9 cellular contexts compared by ENCODE assay signal in the genomic region with DNA sequence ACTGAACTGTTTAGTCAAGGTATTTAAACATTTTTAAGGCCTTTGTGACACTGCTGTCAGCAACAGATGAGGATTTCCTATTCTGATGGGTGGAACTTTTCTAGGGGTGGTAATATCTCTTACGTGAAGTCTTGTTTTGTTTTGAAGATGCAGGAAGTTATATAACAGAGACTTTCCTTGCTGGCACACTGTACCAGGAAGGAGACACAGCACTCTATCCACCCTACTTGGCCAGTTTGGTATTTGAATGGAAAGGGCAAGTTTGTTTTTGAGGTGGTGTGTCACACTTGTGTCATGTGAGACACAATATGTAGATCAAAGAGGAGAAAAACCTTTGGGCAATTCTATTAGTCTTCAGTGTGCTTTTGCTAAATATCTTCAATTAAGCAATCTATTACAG. TPM values are rescaled to one million over a fixed set of nuclear protein-coding genes. Genes with fewer than 3 reads are reported as not detected.
DNase-seq lines count a peak whose midpoint lies in the region; ATAC-seq, FAIRE-seq and TF ChIP-seq lines count a peak whose summit lies in the region.
"Had no signal": no experiment of that assay in that cellular context is flagged by ENCODE, and none has a peak within 500 bp of the region (broad histone marks: within the 10 kb centered on the region; RNA-seq: fewer than 3 reads in every experiment).

No MANE protein-coding gene starts in this region.

- 69 to 72% methylated on average over 1 of the region's 1 CpG for WGBS in pancreas, 2 donors

- no peak overlapping the region for H3K27ac ChIP-seq in pancreas
- H3K27ac ChIP-seq: HL-60 had no signal

- peak overlapping the region; percentile 75 for H3K4me3 Mint-ChIP-seq in activated naive CD4-positive, alpha-beta T cell treated with anti-CD3 and anti-CD28 coated beads, Interleukin-2, amount 50 U/mL, for 24 hours
- H3K4me3 Mint-ChIP-seq in WTC11 = no peak overlapping the region

- FAIRE-seq in pancreas (lab: Jason Lieb, UNC) (no peak), D721Med (lab: Jason Lieb, UNC) (no peak)

- H3K27me3 ChIP-seq in pancreas = no peaks in the 10 kb centered on the region

- CTCF ChIA-PET in WTC11 (lab: Charles Lee) = no interaction called here

- no peaks in the 10 kb centered on the region for H3K4me1 ChIP-seq in pancreas

- ATAC-seq in GM18873 (IDR thresholded peaks at IDR 0.05; ENCODE audit: low FRiP score, unreplicated experiment) = peak; percentile 22
- peak; percentile 43 for ATAC-seq in HG03025 (IDR thresholded peaks at IDR 0.05; ENCODE audit: low FRiP score, unreplicated experiment)
- ATAC-seq in pancreas = peak in 3 of 4 donors; percentile 18 to 63 (median 48)
- no peak for ATAC-seq in WTC11
- no peak for ATAC-seq in GM18870 (IDR thresholded peaks at IDR 0.05; ENCODE audit: unreplicated experiment)
- no peak for ATAC-seq in omental fat pad (ENCODE audit: low FRiP score)

- H3K36me3 Mint-ChIP-seq in activated naive CD4-positive, alpha-beta T cell treated with anti-CD3 and anti-CD28 coated beads, Interleukin-2, amount 50 U/mL, for 24 hours = peaks cover 2% of the 10 kb centered on the region
- H3K36me3 Mint-ChIP-seq in WTC11 = no peaks in the 10 kb centered on the region

- peak overlapping the region; percentile 98 for H3K27ac Mint-ChIP-seq in activated naive CD4-positive, alpha-beta T cell treated with anti-CD3 and anti-CD28 coated beads, Interleukin-2, amount 50 U/mL, for 24 hours
- no peak overlapping the region; the same call in 1 of the 2 replicates for H3K27ac Mint-ChIP-seq in WTC11

- no peaks in the 10 kb centered on the region for H3K27me3 Mint-ChIP-seq in activated naive CD4-positive, alpha-beta T cell treated with anti-CD3 and anti-CD28 coated beads, Interleukin-2, amount 50 U/mL, for 24 hours
- no peaks in the 10 kb centered on the region for H3K27me3 Mint-ChIP-seq in WTC11 (ENCODE audit: low read depth)

- peaks cover 43% of the 10 kb centered on the region for H3K4me1 Mint-ChIP-seq in activated naive CD4-positive, alpha-beta T cell treated with anti-CD3 and anti-CD28 coated beads, Interleukin-2, amount 50 U/mL, for 24 hours
- no peaks in the 10 kb centered on the region for H3K4me1 Mint-ChIP-seq in WTC11

- no peak for TF ChIP-seq CTCF in pancreas (IDR thresholded peaks at IDR 0.05)
- TF ChIP-seq CTCF in WTC11 (IDR thresholded peaks at IDR 0.05) = no peak
- TF ChIP-seq CTCF in omental fat pad (IDR thresholded peaks at IDR 0.05) = no peak
- no peak for TF ChIP-seq CTCF in D721Med (IDR thresholded peaks at IDR 0.05; ENCODE audit: insufficient read depth, missing control alignments)

- H3K9me3 ChIP-seq in pancreas = no peaks in the 10 kb centered on the region

- H3K4me3 ChIP-seq in pancreas = no peak overlapping the region

- no peak for DNase-seq in pancreas
- no peak for DNase-seq in WTC11 (ENCODE audit: low spot score)
- DNase-seq in omental fat pad (ENCODE audit: low spot score) = no peak
- DNase-seq in D721Med (ENCODE audit: insufficient read length, low spot score) = no peak

- H3K36me3 ChIP-seq in pancreas = no peaks in the 10 kb centered on the region

- H3K9me3 Mint-ChIP-seq in activated naive CD4-positive, alpha-beta T cell treated with anti-CD3 and anti-CD28 coated beads, Interleukin-2, amount 50 U/mL, for 24 hours = peaks cover 5% of the 10 kb centered on the region
- no peaks in the 10 kb centered on the region for H3K9me3 Mint-ChIP-seq in WTC11

- intact Hi-C loops in pancreas (cut with DNase I) = no loop called here

- POLR2A ChIA-PET in WTC11 (lab: Charles Lee) = no interaction called here

TF ChIP-seq in WTC11, 78 proteins besides CTCF, POLR2A, EP300 and RAD21 (continues in another document):
- TF ChIP-seq ZNF423 (CRISPR knock-in tag; IDR thresholded peaks at IDR 0.05) = no peak
- TF ChIP-seq, protein P1, sequence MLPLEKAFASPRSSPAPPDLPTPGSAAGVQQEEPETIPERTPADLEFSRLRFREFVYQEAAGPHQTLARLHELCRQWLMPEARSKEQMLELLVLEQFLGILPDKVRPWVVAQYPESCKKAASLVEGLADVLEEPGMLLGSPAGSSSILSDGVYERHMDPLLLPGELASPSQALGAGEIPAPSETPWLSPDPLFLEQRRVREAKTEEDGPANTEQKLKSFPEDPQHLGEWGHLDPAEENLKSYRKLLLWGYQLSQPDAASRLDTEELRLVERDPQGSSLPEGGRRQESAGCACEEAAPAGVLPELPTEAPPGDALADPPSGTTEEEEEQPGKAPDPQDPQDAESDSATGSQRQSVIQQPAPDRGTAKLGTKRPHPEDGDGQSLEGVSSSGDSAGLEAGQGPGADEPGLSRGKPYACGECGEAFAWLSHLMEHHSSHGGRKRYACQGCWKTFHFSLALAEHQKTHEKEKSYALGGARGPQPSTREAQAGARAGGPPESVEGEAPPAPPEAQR (CRISPR knock-in tag; IDR thresholded peaks at IDR 0.05) = no peak
- no peak for TF ChIP-seq TP53 (CRISPR knock-in tag; IDR thresholded peaks at IDR 0.05)
- TF ChIP-seq GRHL2 (CRISPR knock-in tag; IDR thresholded peaks at IDR 0.05; ENCODE audit: insufficient replicate concordance, severe bottlenecking) = no peak
- no peak for TF ChIP-seq SOX15 (CRISPR knock-in tag; IDR thresholded peaks at IDR 0.05)
- no peak for TF ChIP-seq ATF1 (CRISPR knock-in tag; IDR thresholded peaks at IDR 0.05)
- TF ChIP-seq ETV6 (CRISPR knock-in tag; IDR thresholded peaks at IDR 0.05) = no peak
- no peak for TF ChIP-seq NFE2L1 (CRISPR knock-in tag; IDR thresholded peaks at IDR 0.05)
- TF ChIP-seq MXD4 (CRISPR knock-in tag; IDR thresholded peaks at IDR 0.05; ENCODE audit: borderline replicate concordance) = no peak
- no peak for TF ChIP-seq OVOL2 (CRISPR knock-in tag; IDR thresholded peaks at IDR 0.05; ENCODE audit: borderline replicate concordance)
- no peak for TF ChIP-seq RORB (CRISPR knock-in tag; IDR thresholded peaks at IDR 0.05)
- TF ChIP-seq, protein P2, sequence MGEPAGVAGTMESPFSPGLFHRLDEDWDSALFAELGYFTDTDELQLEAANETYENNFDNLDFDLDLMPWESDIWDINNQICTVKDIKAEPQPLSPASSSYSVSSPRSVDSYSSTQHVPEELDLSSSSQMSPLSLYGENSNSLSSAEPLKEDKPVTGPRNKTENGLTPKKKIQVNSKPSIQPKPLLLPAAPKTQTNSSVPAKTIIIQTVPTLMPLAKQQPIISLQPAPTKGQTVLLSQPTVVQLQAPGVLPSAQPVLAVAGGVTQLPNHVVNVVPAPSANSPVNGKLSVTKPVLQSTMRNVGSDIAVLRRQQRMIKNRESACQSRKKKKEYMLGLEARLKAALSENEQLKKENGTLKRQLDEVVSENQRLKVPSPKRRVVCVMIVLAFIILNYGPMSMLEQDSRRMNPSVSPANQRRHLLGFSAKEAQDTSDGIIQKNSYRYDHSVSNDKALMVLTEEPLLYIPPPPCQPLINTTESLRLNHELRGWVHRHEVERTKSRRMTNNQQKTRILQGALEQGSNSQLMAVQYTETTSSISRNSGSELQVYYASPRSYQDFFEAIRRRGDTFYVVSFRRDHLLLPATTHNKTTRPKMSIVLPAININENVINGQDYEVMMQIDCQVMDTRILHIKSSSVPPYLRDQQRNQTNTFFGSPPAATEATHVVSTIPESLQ (CRISPR knock-in tag; IDR thresholded peaks at IDR 0.05) = no peak
- no peak for TF ChIP-seq JUN (CRISPR knock-in tag; IDR thresholded peaks at IDR 0.05)
- TF ChIP-seq EMX1 (CRISPR knock-in tag; IDR thresholded peaks at IDR 0.05) = no peak
- no peak for TF ChIP-seq ZNF416 (CRISPR knock-in tag; IDR thresholded peaks at IDR 0.05)
- TF ChIP-seq, protein P3, sequence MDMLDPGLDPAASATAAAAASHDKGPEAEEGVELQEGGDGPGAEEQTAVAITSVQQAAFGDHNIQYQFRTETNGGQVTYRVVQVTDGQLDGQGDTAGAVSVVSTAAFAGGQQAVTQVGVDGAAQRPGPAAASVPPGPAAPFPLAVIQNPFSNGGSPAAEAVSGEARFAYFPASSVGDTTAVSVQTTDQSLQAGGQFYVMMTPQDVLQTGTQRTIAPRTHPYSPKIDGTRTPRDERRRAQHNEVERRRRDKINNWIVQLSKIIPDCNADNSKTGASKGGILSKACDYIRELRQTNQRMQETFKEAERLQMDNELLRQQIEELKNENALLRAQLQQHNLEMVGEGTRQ (CRISPR knock-in tag; IDR thresholded peaks at IDR 0.05) = no peak
- TF ChIP-seq ZNF219 (CRISPR knock-in tag; IDR thresholded peaks at IDR 0.05; ENCODE audit: borderline replicate concordance) = no peak
- no peak for TF ChIP-seq NFYB (CRISPR knock-in tag; conservative IDR thresholded peaks at IDR 0.05; ENCODE audit: low read depth)
- TF ChIP-seq, protein P4, sequence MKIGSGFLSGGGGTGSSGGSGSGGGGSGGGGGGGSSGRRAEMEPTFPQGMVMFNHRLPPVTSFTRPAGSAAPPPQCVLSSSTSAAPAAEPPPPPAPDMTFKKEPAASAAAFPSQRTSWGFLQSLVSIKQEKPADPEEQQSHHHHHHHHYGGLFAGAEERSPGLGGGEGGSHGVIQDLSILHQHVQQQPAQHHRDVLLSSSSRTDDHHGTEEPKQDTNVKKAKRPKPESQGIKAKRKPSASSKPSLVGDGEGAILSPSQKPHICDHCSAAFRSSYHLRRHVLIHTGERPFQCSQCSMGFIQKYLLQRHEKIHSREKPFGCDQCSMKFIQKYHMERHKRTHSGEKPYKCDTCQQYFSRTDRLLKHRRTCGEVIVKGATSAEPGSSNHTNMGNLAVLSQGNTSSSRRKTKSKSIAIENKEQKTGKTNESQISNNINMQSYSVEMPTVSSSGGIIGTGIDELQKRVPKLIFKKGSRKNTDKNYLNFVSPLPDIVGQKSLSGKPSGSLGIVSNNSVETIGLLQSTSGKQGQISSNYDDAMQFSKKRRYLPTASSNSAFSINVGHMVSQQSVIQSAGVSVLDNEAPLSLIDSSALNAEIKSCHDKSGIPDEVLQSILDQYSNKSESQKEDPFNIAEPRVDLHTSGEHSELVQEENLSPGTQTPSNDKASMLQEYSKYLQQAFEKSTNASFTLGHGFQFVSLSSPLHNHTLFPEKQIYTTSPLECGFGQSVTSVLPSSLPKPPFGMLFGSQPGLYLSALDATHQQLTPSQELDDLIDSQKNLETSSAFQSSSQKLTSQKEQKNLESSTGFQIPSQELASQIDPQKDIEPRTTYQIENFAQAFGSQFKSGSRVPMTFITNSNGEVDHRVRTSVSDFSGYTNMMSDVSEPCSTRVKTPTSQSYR (CRISPR knock-in tag; IDR thresholded peaks at IDR 0.05) = no peak

RNA-seq across cellular contexts. Expression of a gene that starts 51.6 kb away (rescaled TPM):
- total RNA-seq in pancreas (10 to 100 TPM; 23.1 to 42.2 (median 33.9) TPM), WTC11 (2021) (54.0 to 57.0 TPM (median 55.1 TPM) in 3 replicates), omental fat pad (10 to 100 TPM; 41.0 to 64.0 (median 47.7) TPM)
- 10 to 100 TPM; 20.9 to 37.1 TPM for polyA plus RNA-seq in pancreas

RNA-seq across cellular contexts. Expression of a gene that starts 56.0 kb away (rescaled TPM):
- total RNA-seq in pancreas (10 to 100 TPM in 1 of 6 donors, 1 to 10 TPM in 5; 5.6 to 12.1 (median 7.2) TPM), WTC11 (2021) (17.1 to 28.2 TPM (median 21.2 TPM) in 3 replicates), omental fat pad (10 to 100 TPM; 22.7 to 86.7 (median 56.0) TPM)
- polyA plus RNA-seq in pancreas = 1 to 10 TPM; 5.9 to 9.9 TPM

Comparison
In these comparisons a context has a peak if more than half of its experiments do, and no peak if none do; other contexts are left out.
1. ATAC-seq: peak in GM18873 (single experiment), HG03025 (single experiment) and pancreas (3 of 4); none in WTC11 (single experiment), GM18870 (single experiment) and omental fat pad (single experiment).